24 cellular contexts compared by ENCODE assay signal in genomic region chr1:94676686-94677085, GRCh38.
DNase-seq lines count a peak whose midpoint lies in the region; ATAC-seq and TF ChIP-seq lines count a peak whose summit lies in the region.
"Had no signal": no experiment of that assay in that cellular context is flagged by ENCODE, and none has a peak within 500 bp of the region (broad histone marks: within the 10 kb centered on the region; RNA-seq: fewer than 3 reads in every experiment).

No MANE protein-coding gene starts in this region.

- H3K9ac ChIP-seq in IMR-90 (ENCODE audit: low read depth, low read length): no peak overlapping the region

- H4K20me1 ChIP-seq in IMR-90 (ENCODE audit: insufficient read depth, low read length): no peaks in the 10 kb centered on the region

- no peak overlapping the region for H3K56ac ChIP-seq in IMR-90 (ENCODE audit: extremely low read depth, insufficient read depth, low read length)

- peaks cover 0 to 11% of the 10 kb centered on the region in 2 experiments; a peak in 1 of 4 replicates for H3K79me1 ChIP-seq in IMR-90 (ENCODE audit: low read depth in 1 of 2, low read length in 2 of 2)

- dilution Hi-C loops in IMR-90 (cut with HindIII; ENCODE audit: low sequenced_read_pairs, unreplicated experiment): no loop called here

- H3K23ac ChIP-seq in IMR-90 (ENCODE audit: low read depth, low read length): no peak overlapping the region

- H3K9me3 ChIP-seq in IMR-90 (ENCODE audit: control insufficient read depth, insufficient read depth, low read length) (no peaks in the 10 kb centered on the region), Peyer's patch (no peaks in the 10 kb centered on the region)
- H3K9me3 ChIP-seq: adrenal gland, breast epithelium, heart right ventricle, ovary, tibial nerve had no signal

- no TSS peak for BruUV-seq in IMR-90 (replicated peaks; lab: Mats Ljungman, UMichigan)

- H4K8ac ChIP-seq in IMR-90 (ENCODE audit: low read depth in 2 of 2, low read length in 2 of 2): peak overlapping the region; percentile 38 to 62; a peak in 3 of 4 replicates

- H3K9me3 Mint-ChIP-seq in activated T-cell treated with anti-CD3 and anti-CD28 coated beads, Interleukin-2, amount 50 U/mL, for 24 hours: no peaks in the 10 kb centered on the region
- H3K9me3 Mint-ChIP-seq in activated T-helper 1 cell treated with anti-CD3 and anti-CD28 coated beads, Interleukin-12 subunit alpha, Interleukin-12 subunit beta, Interleukin-2, Interleukin-4 antibody, amounts not matched to agents 30 ng/mL and 10 ng/mL and 1 ng/mL, durations not matched to agents 14 hours and 24 hours and 36 hours: no peaks in the 10 kb centered on the region
- H3K9me3 Mint-ChIP-seq: immature natural killer cell; naive thymus-derived CD8-positive, alpha-beta T cell had no signal

- peak overlapping the region; percentile 93 for H2AK5ac ChIP-seq in IMR-90 (ENCODE audit: low read depth, low read length)

- intact Hi-C loops in IMR-90 (cut with micrococcal nuclease): loop anchor here (5.0 kb wide), 1 partner anchor 134 kb away; the partner anchor contains the start of gene F3
- intact Hi-C loops in head of caudate nucleus (cut with DNase I): no loop called here
- intact Hi-C loops in activated T-helper 1 cell treated with anti-CD3 and anti-CD28 coated beads, Interleukin-12 subunit alpha, Interleukin-12 subunit beta, Interleukin-2, Interleukin-4 antibody, amounts not matched to agents 30 ng/mL and 10 ng/mL and 1 ng/mL, durations not matched to agents 14 hours and 24 hours and 36 hours (cut with micrococcal nuclease): no loop called here

- POLR2A ChIA-PET in IMR-90 (lab: Charles Lee; ENCODE audit: unreplicated experiment): no interaction called here

- no peak overlapping the region for H3K4me3 Mint-ChIP-seq in activated T-cell treated with anti-CD3 and anti-CD28 coated beads, Interleukin-2, amount 50 U/mL, for 24 hours
- no peak overlapping the region for H3K4me3 Mint-ChIP-seq in activated T-helper 1 cell treated with anti-CD3 and anti-CD28 coated beads, Interleukin-12 subunit alpha, Interleukin-12 subunit beta, Interleukin-2, Interleukin-4 antibody, amounts not matched to agents 30 ng/mL and 10 ng/mL and 1 ng/mL, durations not matched to agents 14 hours and 24 hours and 36 hours
- H3K4me3 Mint-ChIP-seq: CD8-positive, alpha-beta memory T cell; immature natural killer cell; naive thymus-derived CD8-positive, alpha-beta T cell; T-helper 17 cell had no signal

- no peak overlapping the region for H3K4me2 ChIP-seq in IMR-90 (ENCODE audit: low read depth, low read length)

- no peak overlapping the region for H2AFZ ChIP-seq in IMR-90 (replicated peaks; ENCODE audit: low read length, poor library complexity)

- ATAC-seq in IMR-90 (ENCODE audit: low read depth): no peak
- ATAC-seq: heart right ventricle; naive thymus-derived CD8-positive, alpha-beta T cell; stimulated activated naive CD8-positive, alpha-beta T cell treated with anti-CD3 and anti-CD28 coated beads, Interleukin-15, Interleukin-2, amounts not matched to agents 100 U/mL and 50 U/mL, for 24 hours; T-helper 17 cell had no signal

- H3K36me3 ChIP-seq in IMR-90 (ENCODE audit: control insufficient read depth, insufficient read depth, low read length) (no peaks in the 10 kb centered on the region), Peyer's patch (no peaks in the 10 kb centered on the region)
- H3K36me3 ChIP-seq: adrenal gland, breast epithelium, heart right ventricle, ovary, tibial nerve had no signal

- DNase-seq in IMR-90: no peak
- peak in 2 of 3 donors; percentile 62 to 66 for DNase-seq in Peyer's patch
- DNase-seq in left kidney (ENCODE audit: low read depth, low spot score): peak; percentile 67
- DNase-seq in retinal pigment epithelial cell (ENCODE audit: low read depth): peak; percentile 66
- DNase-seq in activated T-cell treated with anti-CD3 and anti-CD28 coated beads, Interleukin-2, amount 50 U/mL, for 24 hours: no peak
- DNase-seq in head of caudate nucleus: no peak
- DNase-seq in activated T-helper 1 cell treated with anti-CD3 and anti-CD28 coated beads, Interleukin-12 subunit alpha, Interleukin-12 subunit beta, Interleukin-2, Interleukin-4 antibody, amounts not matched to agents 30 ng/mL and 10 ng/mL and 1 ng/mL, durations not matched to agents 14 hours and 24 hours and 36 hours (ENCODE audit: low spot score): no peak
- DNase-seq: activated CD4-positive, alpha-beta T cell treated with anti-CD3 and anti-CD28 coated beads, Interleukin-2, amount 50 U/mL, for 1 hour; activated gamma-delta T cell treated with Interleukin-2 at 50 U/mL for 16 hours; adrenal gland; CD8-positive, alpha-beta memory T cell; cortex of kidney; DND-41; heart right ventricle; immature natural killer cell; MV-4-11; naive thymus-derived CD8-positive, alpha-beta T cell; NCI-H187; NCI-H774; ovary; stimulated activated naive CD8-positive, alpha-beta T cell treated with anti-CD3 and anti-CD28 coated beads, Interleukin-15, Interleukin-2, amounts not matched to agents 100 U/mL and 50 U/mL, for 24 hours; T-helper 17 cell had no signal

- H2BK15ac ChIP-seq in IMR-90 (ENCODE audit: low read depth, low read length): peak overlapping the region; percentile 84; the same call in 2 of the 3 replicates

- TF ChIP-seq POLR2A in IMR-90 (IDR thresholded peaks at IDR 0.05; ENCODE audit: low read depth, low read length) (no peak), Peyer's patch (IDR thresholded peaks at IDR 0.05) (no peak)

- peak overlapping the region; percentile 44 for H2BK5ac ChIP-seq in IMR-90 (ENCODE audit: low read depth, low read length, poor library complexity, severe bottlenecking)

- H3K4me3 ChIP-seq in IMR-90 (ENCODE audit: insufficient read depth, low read depth, low read length): no peak overlapping the region
- H3K4me3 ChIP-seq in Peyer's patch: no peak overlapping the region
- H3K4me3 ChIP-seq in retinal pigment epithelial cell (ENCODE audit: low read length): no peak overlapping the region
- H3K4me3 ChIP-seq: adrenal gland, breast epithelium, heart right ventricle, ovary, tibial nerve had no signal

- no peak overlapping the region for H3K27ac Mint-ChIP-seq in activated T-cell treated with anti-CD3 and anti-CD28 coated beads, Interleukin-2, amount 50 U/mL, for 24 hours
- no peak overlapping the region for H3K27ac Mint-ChIP-seq in activated T-helper 1 cell treated with anti-CD3 and anti-CD28 coated beads, Interleukin-12 subunit alpha, Interleukin-12 subunit beta, Interleukin-2, Interleukin-4 antibody, amounts not matched to agents 30 ng/mL and 10 ng/mL and 1 ng/mL, durations not matched to agents 14 hours and 24 hours and 36 hours
- H3K27ac Mint-ChIP-seq: CD8-positive, alpha-beta memory T cell; immature natural killer cell; naive thymus-derived CD8-positive, alpha-beta T cell; T-helper 17 cell had no signal

- H2BK20ac ChIP-seq in IMR-90 (ENCODE audit: low read depth, low read length): peak overlapping the region; percentile 72

- TF ChIP-seq CTCF in IMR-90 (conservative IDR thresholded peaks at IDR 0.05; ENCODE audit: low read depth, low read length) (no peak), Peyer's patch (IDR thresholded peaks at IDR 0.05) (no peak), retinal pigment epithelial cell (conservative IDR thresholded peaks at IDR 0.05; ENCODE audit: low read depth, low read length) (no peak)

- no peak for TF ChIP-seq RAD21 in IMR-90 (IDR thresholded peaks at IDR 0.05; ENCODE audit: low read length)

- in situ Hi-C loops in IMR-90 (cut with MboI; ENCODE audit: low sequenced_read_pairs): no loop called here

- CTCF ChIA-PET in IMR-90 (lab: Yijun Ruan, JAX): interaction anchor here (1.2 kb wide), 1 partner anchor 53 kb away, joined by 3 read pairs; no protein-coding TSS in a partner anchor

- no peaks in the 10 kb centered on the region for H3K27me3 ChIP-seq in IMR-90 (ENCODE audit: control insufficient read depth, insufficient read depth, low read length)
- H3K27me3 ChIP-seq in Peyer's patch: no peaks in the 10 kb centered on the region
- H3K27me3 ChIP-seq: adrenal gland, breast epithelium, heart right ventricle, ovary, tibial nerve had no signal

- H3K27ac ChIP-seq in IMR-90 (ENCODE audit: insufficient read depth, low read length) (no peak overlapping the region), Peyer's patch (peak overlapping the region in 3 of 4 donors; percentile 44 to 63 (median 60))
- H3K27ac ChIP-seq: adrenal gland, breast epithelium, heart right ventricle, ovary, tibial nerve had no signal

- H3K18ac ChIP-seq in IMR-90 (ENCODE audit: low read depth, low read length): peak overlapping the region; percentile 57; the same call in 1 of the 2 replicates

- H4K5ac ChIP-seq in IMR-90 (ENCODE audit: low read depth, low read length): peak overlapping the region; percentile 66

- peak overlapping the region; percentile 99 for H2BK120ac ChIP-seq in IMR-90 (ENCODE audit: low read depth, low read length)

- peak overlapping the region; percentile 98 for H4K91ac ChIP-seq in IMR-90 (ENCODE audit: insufficient read depth, low read depth, low read length)

- 74% methylated on average over 5 of the region's 6 CpGs; no CpG with 5 or more reads in 1 of the 2 experiments for WGBS in IMR-90 (ENCODE audit: extremely low coverage in 2 of 2, insufficient read length in 1 of 2), 2 experiments

- H3K27me3 Mint-ChIP-seq in activated T-cell treated with anti-CD3 and anti-CD28 coated beads, Interleukin-2, amount 50 U/mL, for 24 hours: peaks cover 2% of the 10 kb centered on the region
- peaks cover 3% of the 10 kb centered on the region for H3K27me3 Mint-ChIP-seq in activated T-helper 1 cell treated with anti-CD3 and anti-CD28 coated beads, Interleukin-12 subunit alpha, Interleukin-12 subunit beta, Interleukin-2, Interleukin-4 antibody, amounts not matched to agents 30 ng/mL and 10 ng/mL and 1 ng/mL, durations not matched to agents 14 hours and 24 hours and 36 hours (ENCODE audit: insufficient read depth)

- no peak overlapping the region for H2AK9ac ChIP-seq in IMR-90 (replicated peaks; ENCODE audit: low read depth, low read length, poor library complexity)

- no peaks in the 10 kb centered on the region for H3K4me1 Mint-ChIP-seq in activated T-cell treated with anti-CD3 and anti-CD28 coated beads, Interleukin-2, amount 50 U/mL, for 24 hours (ENCODE audit: low read depth)
- H3K4me1 Mint-ChIP-seq in activated T-helper 1 cell treated with anti-CD3 and anti-CD28 coated beads, Interleukin-12 subunit alpha, Interleukin-12 subunit beta, Interleukin-2, Interleukin-4 antibody, amounts not matched to agents 30 ng/mL and 10 ng/mL and 1 ng/mL, durations not matched to agents 14 hours and 24 hours and 36 hours (ENCODE audit: low read depth): no peaks in the 10 kb centered on the region
- H3K4me1 Mint-ChIP-seq: CD8-positive, alpha-beta memory T cell; immature natural killer cell; T-helper 17 cell had no signal

- H3K4ac ChIP-seq in IMR-90 (ENCODE audit: low read depth, low read length): peak overlapping the region; percentile 98

- peak overlapping the region; percentile 30 for H3K14ac ChIP-seq in IMR-90 (replicated peaks; ENCODE audit: low read depth, low read length)

- H3K4me1 ChIP-seq in IMR-90 (ENCODE audit: control insufficient read depth, insufficient read depth, low read length) (peaks cover 13% of the 10 kb centered on the region), Peyer's patch (peaks cover 0 to 7% (median 0%) of the 10 kb centered on the region in 4 donors)
- H3K4me1 ChIP-seq: adrenal gland, breast epithelium, heart right ventricle had no signal

- H3K9me1 ChIP-seq in IMR-90 (ENCODE audit: insufficient read depth, low read length): peaks cover 17% of the 10 kb centered on the region

- no peaks in the 10 kb centered on the region for H3K36me3 Mint-ChIP-seq in activated T-cell treated with anti-CD3 and anti-CD28 coated beads, Interleukin-2, amount 50 U/mL, for 24 hours (ENCODE audit: low read depth)
- H3K36me3 Mint-ChIP-seq in activated T-helper 1 cell treated with anti-CD3 and anti-CD28 coated beads, Interleukin-12 subunit alpha, Interleukin-12 subunit beta, Interleukin-2, Interleukin-4 antibody, amounts not matched to agents 30 ng/mL and 10 ng/mL and 1 ng/mL, durations not matched to agents 14 hours and 24 hours and 36 hours (ENCODE audit: low read depth): no peaks in the 10 kb centered on the region
- H3K36me3 Mint-ChIP-seq: immature natural killer cell; naive thymus-derived CD8-positive, alpha-beta T cell had no signal

Comparison
In these comparisons a context has a peak if more than half of its experiments do, and no peak if none do; other contexts are left out.
1. DNase-seq: peak in Peyer's patch (2 of 3), left kidney (single experiment) and retinal pigment epithelial cell (single experiment); none in IMR-90 (single experiment), activated T-cell treated with anti-CD3 and anti-CD28 coated beads, Interleukin-2, amount 50 U/mL, for 24 hours (single experiment), head of caudate nucleus (0 of 42) and activated T-helper 1 cell treated with anti-CD3 and anti-CD28 coated beads, Interleukin-12 subunit alpha, Interleukin-12 subunit beta, Interleukin-2, Interleukin-4 antibody, amounts not matched to agents 30 ng/mL and 10 ng/mL and 1 ng/mL, durations not matched to agents 14 hours and 24 hours and 36 hours (single experiment).